In genomic region chr10:4262449-4262848, GRCh38 we compare ENCODE assay signal across 15 cellular contexts.
DNase-seq lines count a peak whose midpoint lies in the region; ATAC-seq, FAIRE-seq and TF ChIP-seq lines count a peak whose summit lies in the region.
"Had no signal": no experiment of that assay in that cellular context is flagged by ENCODE, and none has a peak within 500 bp of the region (broad histone marks: within the 10 kb centered on the region; RNA-seq: fewer than 3 reads in every experiment).

No MANE protein-coding gene starts in this region.

- H3K4me1 ChIP-seq in Panc1 (ENCODE audit: control insufficient read depth, insufficient read depth, low read length), result no peaks in the 10 kb centered on the region; the same call in none of the 2 replicates
- no peaks in the 10 kb centered on the region for H3K4me1 ChIP-seq in GM12878 (ENCODE audit: control insufficient read depth, insufficient read depth, low read length)
- H3K4me1 ChIP-seq in psoas muscle, result peaks cover 12% of the 10 kb centered on the region
- peaks cover 0 to 17% of the 10 kb centered on the region in 2 donors for H3K4me1 ChIP-seq in uterus
- peaks cover 0 to 12% of the 10 kb centered on the region in 2 experiments; a peak in 2 of 4 replicates for H3K4me1 ChIP-seq in SK-N-SH (ENCODE audit: control insufficient read depth in 1 of 2, insufficient read depth in 2 of 2, low read depth in 1 of 2, low read length in 1 of 2)
- H3K4me1 ChIP-seq: HAP-1 had no signal

- TF ChIP-seq CTCF in Panc1 (IDR thresholded peaks at IDR 0.05), result no peak
- no peak for TF ChIP-seq CTCF in GM12878 (IDR thresholded peaks at IDR 0.05 in 2 of 3, conservative IDR thresholded peaks at IDR 0.05 in 1 of 3; ENCODE audit: control insufficient read depth in 2 of 3, extremely low read depth in 1 of 3, insufficient read depth in 1 of 3, low read depth in 3 of 3, low read length in 3 of 3)
- no peak for TF ChIP-seq CTCF in psoas muscle (IDR thresholded peaks at IDR 0.05)
- no peak for TF ChIP-seq CTCF in uterus (IDR thresholded peaks at IDR 0.05)
- no peak for TF ChIP-seq CTCF in GM10248 (IDR thresholded peaks at IDR 0.05; ENCODE audit: control extremely low read depth, extremely low read depth, low read depth, missing control alignments)
- no peak for TF ChIP-seq CTCF in SK-N-SH (IDR thresholded peaks at IDR 0.05)

- H3K4me2 ChIP-seq in GM12878 (ENCODE audit: control insufficient read depth, insufficient read depth) (no peak overlapping the region), SK-N-SH (no peak overlapping the region)
- H3K4me2 ChIP-seq: BLaER1 treated with 17β-estradiol and CSF1 and Interleukin-3, amounts not matched to agents 10 nM and 100 nM had no signal

- H3K9ac ChIP-seq in GM12878 (ENCODE audit: control insufficient read depth, insufficient read depth, low read length) (no peak overlapping the region), SK-N-SH (no peak overlapping the region)
- H3K9ac ChIP-seq: BLaER1 treated with 17β-estradiol and CSF1 and Interleukin-3, amounts not matched to agents 10 nM and 100 nM; GM23248 had no signal

- FAIRE-seq in GM12878 (lab: Jason Lieb, UNC), result no peak
- FAIRE-seq: GM12891 had no signal

- H3K4me3 ChIP-seq in Panc1 (ENCODE audit: low read depth in 2 of 2, low read length in 2 of 2) (no peak overlapping the region), GM12878 (no peak overlapping the region), psoas muscle (no peak overlapping the region), uterus (no peak overlapping the region), SK-N-SH (ENCODE audit: low read depth in 2 of 2, low read length in 1 of 2) (no peak overlapping the region)
- H3K4me3 ChIP-seq: BLaER1 treated with 17β-estradiol and CSF1 and Interleukin-3, amounts not matched to agents 10 nM and 100 nM; GM23248; HAP-1 had no signal

- no peak overlapping the region for H2AFZ ChIP-seq in GM12878 (ENCODE audit: control insufficient read depth, low read depth, low read length)
- no peak overlapping the region for H2AFZ ChIP-seq in SK-N-SH (ENCODE audit: low read depth)

- H3K36me3 ChIP-seq in Panc1 (ENCODE audit: control insufficient read depth, insufficient read depth, low read length), result no peaks in the 10 kb centered on the region
- H3K36me3 ChIP-seq in GM12878 (ENCODE audit: control insufficient read depth in 2 of 2, insufficient read depth in 2 of 2, low read length in 1 of 2), result no peaks in the 10 kb centered on the region
- no peaks in the 10 kb centered on the region for H3K36me3 ChIP-seq in psoas muscle (ENCODE audit: insufficient read depth in 1 of 2, low read depth in 1 of 2)
- H3K36me3 ChIP-seq in uterus, result no peaks in the 10 kb centered on the region
- H3K36me3 ChIP-seq in SK-N-SH (replicated peaks in 1 of 2; ENCODE audit: control insufficient read depth in 1 of 2, insufficient read depth in 2 of 2, low read length in 1 of 2), result no peaks in the 10 kb centered on the region
- H3K36me3 ChIP-seq: BLaER1 treated with 17β-estradiol and CSF1 and Interleukin-3, amounts not matched to agents 10 nM and 100 nM; HAP-1 had no signal

- no peaks in the 10 kb centered on the region for H3K27me3 ChIP-seq in Panc1 (ENCODE audit: control insufficient read depth, insufficient read depth, low read length)
- H3K27me3 ChIP-seq in GM12878 (replicated peaks in 1 of 2; ENCODE audit: control insufficient read depth in 2 of 2, insufficient read depth in 2 of 2, low read length in 1 of 2), result peaks cover 4 to 5% of the 10 kb centered on the region in 2 experiments; a peak in 2 of 4 replicates
- H3K27me3 ChIP-seq in psoas muscle (ENCODE audit: insufficient read depth in 3 of 3, low read length in 2 of 3), result no peaks in the 10 kb centered on the region
- H3K27me3 ChIP-seq in uterus, result no peaks in the 10 kb centered on the region
- H3K27me3 ChIP-seq in SK-N-SH (ENCODE audit: insufficient read depth), result no peaks in the 10 kb centered on the region
- H3K27me3 ChIP-seq: BLaER1 treated with 17β-estradiol and CSF1 and Interleukin-3, amounts not matched to agents 10 nM and 100 nM had no signal

- CTCF ChIA-PET in Panc1 (lab: Charles Lee) (no interaction called here), GM12878 (lab: Yijun Ruan, JAX) (no interaction called here), GM10248 (lab: Yijun Ruan, JAX) (interaction anchor here (0.8 to 1.7 kb wide), 3 partner anchors 12 to 688 kb away, joined by 3 to 4 read pairs (median 4); no protein-coding TSS in a partner anchor), SK-N-SH (lab: Yijun Ruan, JAX) (interaction anchor here (0.6 kb wide), 1 partner anchor 995 kb away, joined by 3 read pairs; no protein-coding TSS in a partner anchor)

- H3K9me3 ChIP-seq in Panc1 (ENCODE audit: control insufficient read depth, insufficient read depth, low read depth, low read length) (no peaks in the 10 kb centered on the region), GM12878 (replicated peaks; ENCODE audit: control insufficient read depth, insufficient read depth, low read length) (no peaks in the 10 kb centered on the region), psoas muscle (no peaks in the 10 kb centered on the region), uterus (no peaks in the 10 kb centered on the region), SK-N-SH (no peaks in the 10 kb centered on the region)
- H3K9me3 ChIP-seq: BLaER1 treated with 17β-estradiol and CSF1 and Interleukin-3, amounts not matched to agents 10 nM and 100 nM; HAP-1 had no signal

- TF ChIP-seq POLR2A in GM12878 (IDR thresholded peaks at IDR 0.05; ENCODE audit: low read depth, low read length), result no peak
- TF ChIP-seq POLR2A in uterus (IDR thresholded peaks at IDR 0.05), result no peak

- in situ Hi-C loops in Panc1 (cut with HindIII; ENCODE audit: low pct_unique_long_range_greater_than_20kb, low sequenced_read_pairs) (no loop called here), GM12878 (cut with MboI) (no loop called here)

- H3K79me2 ChIP-seq in GM12878 (ENCODE audit: control insufficient read depth, insufficient read depth, low read length) (no peaks in the 10 kb centered on the region), SK-N-SH (ENCODE audit: insufficient read depth) (no peaks in the 10 kb centered on the region)

- BruUV-seq in Panc1 (replicated peaks; lab: Mats Ljungman, UMichigan), result no TSS peak
- BruUV-seq in GM12878 (replicated peaks; lab: Mats Ljungman, UMichigan), result no TSS peak

- H3K27ac ChIP-seq in Panc1 (ENCODE audit: low read length) (peak overlapping the region; percentile 39; the same call in 1 of the 2 replicates), GM12878 (ENCODE audit: control insufficient read depth, insufficient read depth) (no peak overlapping the region), psoas muscle (no peak overlapping the region), uterus (peak overlapping the region; percentile 56 to 69), SK-N-SH (ENCODE audit: low read depth in 2 of 2, low read length in 1 of 2) (peak overlapping the region in 1 of 2 experiments; percentile 9; a peak in 1 of 4 replicates)
- H3K27ac ChIP-seq: BLaER1 treated with 17β-estradiol and CSF1 and Interleukin-3, amounts not matched to agents 10 nM and 100 nM; GM23248 had no signal

- POLR2A ChIA-PET in Panc1 (lab: Charles Lee), result interaction anchor here (0.6 to 0.7 kb wide), 2 partner anchors 18 to 55 kb away, joined by 3 to 7 read pairs; no protein-coding TSS in a partner anchor
- POLR2A ChIA-PET in GM12878 (lab: Charles Lee), result no interaction called here
- POLR2A ChIA-PET in GM10248 (lab: Yijun Ruan, JAX), result no interaction called here
- POLR2A ChIA-PET in SK-N-SH (lab: Yijun Ruan, JAX), result no interaction called here

- SMC1A ChIA-PET in GM12878 (lab: Charles Lee; ENCODE audit: uncharacterized antibody, unreplicated experiment), result interaction anchor here (0.6 kb wide), 1 partner anchor 307 kb away, joined by 3 read pairs; no protein-coding TSS in a partner anchor

- H3K9me2 ChIP-seq in SK-N-SH, result no peaks in the 10 kb centered on the region

- DNase-seq in Panc1 (ENCODE audit: low read depth, low spot score) (no peak), GM12878 (ENCODE audit: low read depth, low spot score) (no peak), psoas muscle (no peak), uterus (no peak), GM10248 (ENCODE audit: extremely low spot score) (no peak), SK-N-SH (no peak)
- DNase-seq in stimulated activated naive CD8-positive, alpha-beta T cell treated with anti-CD3 and anti-CD28 coated beads, Interleukin-15, Interleukin-2, amounts not matched to agents 100 U/mL and 50 U/mL, for 24 hours, result no peak
- DNase-seq: Calu3; CD8-positive, alpha-beta T cell; DMS79 treated with DMSO at 0.1 percent for 48 hours; GF-D8; GM23248 had no signal

- no peak for ATAC-seq in Panc1
- ATAC-seq in GM12878, result no peak
- peak; percentile 64 to 80 (median 74) for ATAC-seq in psoas muscle
- ATAC-seq in stimulated activated naive CD8-positive, alpha-beta T cell treated with anti-CD3 and anti-CD28 coated beads, Interleukin-15, Interleukin-2, amounts not matched to agents 100 U/mL and 50 U/mL, for 24 hours, result no peak
- ATAC-seq: CD8-positive, alpha-beta T cell had no signal

- intact Hi-C loops in Panc1 (cut with micrococcal nuclease; ENCODE audit: unreplicated experiment), result no loop called here
- intact Hi-C loops in GM12878 (cut with micrococcal nuclease; ENCODE audit: unreplicated experiment), result no loop called here
- intact Hi-C loops in psoas muscle (cut with DNase I), result no loop called here
- intact Hi-C loops in uterus (cut with DNase I; ENCODE audit: low total_unique reads), result no loop called here

- peaks cover 7% of the 10 kb centered on the region for H3F3A ChIP-seq in SK-N-SH (replicated peaks; ENCODE audit: insufficient read depth)

- no peak for TF ChIP-seq RAD21 in GM12878 (IDR thresholded peaks at IDR 0.05; ENCODE audit: insufficient read depth, low read depth, low read length)
- TF ChIP-seq RAD21 in SK-N-SH (IDR thresholded peaks at IDR 0.05; ENCODE audit: low read length), result no peak

- 21% methylated on average over 4 of the region's 4 CpGs for WGBS in GM12878 (ENCODE audit: insufficient coverage, insufficient replicate concordance, low lambda C conversion rate, missing lambda C conversion rate)
- WGBS in psoas muscle, 3 donors, result 35 to 65% (median 44%) methylated on average over 4 of the region's 4 CpGs
- WGBS in SK-N-SH (ENCODE audit: low lambda C conversion rate), result 71% methylated on average over 4 of the region's 4 CpGs

- H4K20me1 ChIP-seq in GM12878 (ENCODE audit: control insufficient read depth, insufficient read depth), result no peaks in the 10 kb centered on the region
- H4K20me1 ChIP-seq in SK-N-SH (ENCODE audit: insufficient read depth), result no peaks in the 10 kb centered on the region
- H4K20me1 ChIP-seq: BLaER1 treated with 17β-estradiol and CSF1 and Interleukin-3, amounts not matched to agents 10 nM and 100 nM had no signal

- TF ChIP-seq EP300 in GM12878 (IDR thresholded peaks at IDR 0.05; ENCODE audit: borderline replicate concordance in 1 of 2, control insufficient read depth in 1 of 2, low read depth in 2 of 2, low read length in 2 of 2), result no peak
- TF ChIP-seq EP300 in SK-N-SH (IDR thresholded peaks at IDR 0.05; ENCODE audit: borderline replicate concordance in 1 of 2, low read depth in 1 of 2, low read length in 1 of 2), result no peak

- RAD21 ChIA-PET in GM12878 (lab: Charles Lee; ENCODE audit: unreplicated experiment), result interaction anchor here (1.0 kb wide), 1 partner anchor 12 kb away, joined by 3 read pairs; no protein-coding TSS in a partner anchor

TF ChIP-seq in SK-N-SH, 30 proteins besides CTCF, POLR2A, EP300 and RAD21 (continues in another document):
- TF ChIP-seq NRF1 (IDR thresholded peaks at IDR 0.05; ENCODE audit: low read depth, low read length), result no peak

Comparison
In these comparisons a context has a peak if more than half of its experiments do, and no peak if none do; other contexts are left out.
1. ATAC-seq: peak in psoas muscle (4 of 4); none in Panc1 (single experiment), GM12878 (single experiment) and stimulated activated naive CD8-positive, alpha-beta T cell treated with anti-CD3 and anti-CD28 coated beads, Interleukin-15, Interleukin-2, amounts not matched to agents 100 U/mL and 50 U/mL, for 24 hours (single experiment).
2. H3K27ac ChIP-seq: peak in Panc1 (single experiment) and uterus (2 of 2); none in GM12878 (single experiment) and psoas muscle (single experiment).
3. CTCF ChIA-PET loops: an anchor here in GM10248 (0.8 to 1.7 kb wide) and SK-N-SH (0.6 kb wide); none called in Panc1 and GM12878.